12 cellular contexts compared by ENCODE assay signal in the genomic region with DNA sequence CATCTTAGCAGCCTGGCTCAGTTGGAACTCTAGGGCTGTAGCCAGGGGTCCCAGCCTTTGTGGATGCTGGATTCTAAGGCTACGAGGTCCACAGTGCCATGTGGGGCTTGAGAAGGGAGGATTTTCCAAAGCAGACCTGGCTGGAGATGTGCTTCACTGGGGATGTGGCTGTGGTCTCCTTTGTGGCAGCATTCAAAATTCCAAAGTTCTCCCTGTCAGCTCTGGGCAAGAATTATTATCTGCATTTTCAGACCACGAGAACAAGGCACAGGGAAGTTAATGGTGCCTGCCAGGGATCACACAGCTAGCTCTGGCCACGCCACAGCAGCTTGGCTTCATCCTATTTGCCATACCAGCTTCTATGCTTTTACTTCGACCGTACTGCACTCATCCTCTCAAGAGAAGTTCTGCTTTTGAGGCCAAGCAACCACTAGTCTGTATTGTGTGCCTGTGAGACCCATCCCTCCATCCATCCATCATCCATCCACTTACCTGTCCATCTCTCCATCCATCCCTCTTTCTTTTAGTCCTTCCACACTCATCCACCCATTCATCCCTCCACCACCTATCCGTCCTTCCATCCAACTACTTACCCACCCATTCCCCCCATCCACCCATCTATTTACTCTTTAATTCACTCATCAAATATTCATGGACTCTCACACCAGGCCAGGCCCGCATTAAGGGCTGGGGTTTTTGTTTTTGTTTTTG.
A peak's percentile ranks its signal among the peaks of the same experiment; 100 is the strongest.
DNase-seq lines count a peak whose midpoint lies in the region; ATAC-seq and TF ChIP-seq lines count a peak whose summit lies in the region.
"Had no signal": no experiment of that assay in that cellular context is flagged by ENCODE, and none has a peak within 500 bp of the region (broad histone marks: within the 10 kb centered on the region; RNA-seq: fewer than 3 reads in every experiment).

No MANE protein-coding gene starts in this region.

- CTCF ChIA-PET in activated CD4-positive, alpha-beta T cell treated with anti-CD3 and anti-CD28 coated beads, Interleukin-2, amount 10 ng/mL, durations not matched to agents 7 days and 5 days (lab: Charles Lee) = interaction anchor here (0.6 kb wide), 1 partner anchor 36 kb away, joined by 4 read pairs; no protein-coding TSS in a partner anchor
- CTCF ChIA-PET in activated CD8-positive, alpha-beta T cell treated with anti-CD3 and anti-CD28 coated beads for 36 hours (lab: Charles Lee) = interaction anchor here (2.6 kb wide), 1 partner anchor 55 kb away, joined by 10 read pairs; no protein-coding TSS in a partner anchor

- intact Hi-C loops in activated CD8-positive, alpha-beta T cell treated with anti-CD3 and anti-CD28 coated beads for 36 hours (cut with micrococcal nuclease) = no loop called here
- intact Hi-C loops in body of pancreas (cut with DNase I) = no loop called here

- peak overlapping the region in 2 of 3 donors; percentile 58 to 66 for H3K9ac ChIP-seq in skeletal muscle tissue (ENCODE audit: low read depth in 1 of 3, low read length in 3 of 3)

- no peaks in the 10 kb centered on the region for H3K9me3 ChIP-seq in skeletal muscle tissue (ENCODE audit: control insufficient read depth in 3 of 3, low read length in 3 of 3)
- H3K9me3 ChIP-seq in body of pancreas = no peaks in the 10 kb centered on the region

- H3K4me3 ChIP-seq in skeletal muscle tissue (ENCODE audit: low read length in 3 of 3) = no peak overlapping the region
- H3K4me3 ChIP-seq in body of pancreas = no peak overlapping the region
- H3K4me3 ChIP-seq: GM23338 had no signal

- WGBS in body of pancreas, 2 donors = 88 to 89% methylated on average over 6 to 7 of the region's 7 CpGs

- no peak for ATAC-seq in activated CD8-positive, alpha-beta T cell treated with anti-CD3 and anti-CD28 coated beads for 36 hours
- ATAC-seq in body of pancreas (no peak), GM21447 (IDR thresholded peaks at IDR 0.05; ENCODE audit: unreplicated experiment) (no peak)
- ATAC-seq: GM23338 had no signal

- H3K27me3 ChIP-seq in skeletal muscle tissue (ENCODE audit: control insufficient read depth in 3 of 3, insufficient read depth in 3 of 3, low read length in 3 of 3) = no peaks in the 10 kb centered on the region
- H3K27me3 ChIP-seq in body of pancreas = no peaks in the 10 kb centered on the region

- no peaks in the 10 kb centered on the region for H3K27me3 Mint-ChIP-seq in activated CD4-positive, alpha-beta T cell treated with anti-CD3 and anti-CD28 coated beads, Interleukin-2, amount 10 ng/mL, durations not matched to agents 7 days and 5 days
- no peaks in the 10 kb centered on the region for H3K27me3 Mint-ChIP-seq in activated CD8-positive, alpha-beta T cell treated with anti-CD3 and anti-CD28 coated beads for 36 hours
- H3K27me3 Mint-ChIP-seq: dendritic cell treated with granulocyte-macrophage colony-stimulating factor and Interleukin-4, amounts not matched to agents 40 ng/mL and 50 ng/mL, for 4 days had no signal

- TF ChIP-seq POLR2A in body of pancreas (IDR thresholded peaks at IDR 0.05) = no peak

- H3K36me3 Mint-ChIP-seq in activated CD4-positive, alpha-beta T cell treated with anti-CD3 and anti-CD28 coated beads, Interleukin-2, amount 10 ng/mL, durations not matched to agents 7 days and 5 days (ENCODE audit: low read depth) = peaks cover 10% of the 10 kb centered on the region
- peaks cover 6% of the 10 kb centered on the region for H3K36me3 Mint-ChIP-seq in activated CD8-positive, alpha-beta T cell treated with anti-CD3 and anti-CD28 coated beads for 36 hours (ENCODE audit: low read depth)

- H3K4me3 Mint-ChIP-seq in activated CD4-positive, alpha-beta T cell treated with anti-CD3 and anti-CD28 coated beads, Interleukin-2, amount 10 ng/mL, durations not matched to agents 7 days and 5 days = no peak overlapping the region
- H3K4me3 Mint-ChIP-seq in activated CD8-positive, alpha-beta T cell treated with anti-CD3 and anti-CD28 coated beads for 36 hours = no peak overlapping the region
- H3K4me3 Mint-ChIP-seq: dendritic cell treated with granulocyte-macrophage colony-stimulating factor and Interleukin-4, amounts not matched to agents 40 ng/mL and 50 ng/mL, for 4 days; GM23338 had no signal

- peak overlapping the region; percentile 37 for H3K27ac Mint-ChIP-seq in activated CD4-positive, alpha-beta T cell treated with anti-CD3 and anti-CD28 coated beads, Interleukin-2, amount 10 ng/mL, durations not matched to agents 7 days and 5 days
- H3K27ac Mint-ChIP-seq in activated CD8-positive, alpha-beta T cell treated with anti-CD3 and anti-CD28 coated beads for 36 hours = peak overlapping the region; percentile 18

- peaks cover 74 to 88% (median 86%) of the 10 kb centered on the region in 3 donors for H3K4me1 ChIP-seq in skeletal muscle tissue (ENCODE audit: control insufficient read depth in 3 of 3, insufficient read depth in 3 of 3, low read length in 3 of 3)
- H3K4me1 ChIP-seq in body of pancreas = peaks cover 42% of the 10 kb centered on the region

- POLR2A ChIA-PET in activated CD4-positive, alpha-beta T cell treated with anti-CD3 and anti-CD28 coated beads, Interleukin-2, amount 10 ng/mL, durations not matched to agents 7 days and 5 days (lab: Charles Lee) = no interaction called here
- POLR2A ChIA-PET in activated CD8-positive, alpha-beta T cell treated with anti-CD3 and anti-CD28 coated beads for 36 hours (lab: Charles Lee) = interaction anchor here (1.0 kb wide), 1 partner anchor 10 kb away, joined by 4 read pairs; no protein-coding TSS in a partner anchor

- H3K36me3 ChIP-seq in skeletal muscle tissue (ENCODE audit: control insufficient read depth in 3 of 3, insufficient read depth in 3 of 3, low read length in 3 of 3) (peaks cover 13 to 31% (median 23%) of the 10 kb centered on the region in 3 donors), body of pancreas (replicated peaks in 1 of 2; ENCODE audit: insufficient read depth in 1 of 2, low read depth in 2 of 2) (peaks cover 0 to 10% of the 10 kb centered on the region in 2 donors)

- peaks cover 62% of the 10 kb centered on the region for H3K4me1 Mint-ChIP-seq in activated CD4-positive, alpha-beta T cell treated with anti-CD3 and anti-CD28 coated beads, Interleukin-2, amount 10 ng/mL, durations not matched to agents 7 days and 5 days
- peaks cover 50% of the 10 kb centered on the region for H3K4me1 Mint-ChIP-seq in activated CD8-positive, alpha-beta T cell treated with anti-CD3 and anti-CD28 coated beads for 36 hours (ENCODE audit: low read depth)

- H3K27ac ChIP-seq in skeletal muscle tissue (ENCODE audit: low read depth, low read length) (peak overlapping the region; percentile 88), body of pancreas (no peak overlapping the region)

- no peak for TF ChIP-seq CTCF in activated CD8-positive, alpha-beta T cell treated with anti-CD3 and anti-CD28 coated beads for 36 hours (IDR thresholded peaks at IDR 0.05)
- no peak for TF ChIP-seq CTCF in body of pancreas (IDR thresholded peaks at IDR 0.05)

- H3K9me3 Mint-ChIP-seq in activated CD4-positive, alpha-beta T cell treated with anti-CD3 and anti-CD28 coated beads, Interleukin-2, amount 10 ng/mL, durations not matched to agents 7 days and 5 days = no peaks in the 10 kb centered on the region
- no peaks in the 10 kb centered on the region for H3K9me3 Mint-ChIP-seq in activated CD8-positive, alpha-beta T cell treated with anti-CD3 and anti-CD28 coated beads for 36 hours
- H3K9me3 Mint-ChIP-seq: dendritic cell treated with granulocyte-macrophage colony-stimulating factor and Interleukin-4, amounts not matched to agents 40 ng/mL and 50 ng/mL, for 4 days; GM23338 had no signal

- DNase-seq in activated CD4-positive, alpha-beta T cell treated with anti-CD3 and anti-CD28 coated beads, Interleukin-2, amount 10 ng/mL, durations not matched to agents 7 days and 5 days = no peak
- no peak for DNase-seq in activated CD4-positive, alpha-beta T cell treated with anti-CD3 and anti-CD28 coated beads, Interleukin-2, amount 50 U/mL, for 48 hours
- no peak for DNase-seq in activated CD8-positive, alpha-beta T cell treated with anti-CD3 and anti-CD28 coated beads for 36 hours
- DNase-seq in kidney glomerular epithelial cell (lab: John Stamatoyannopoulos, UW) = peak; percentile 14
- no peak for DNase-seq in body of pancreas
- no peak for DNase-seq in central memory CD4-positive, alpha-beta T cell
- DNase-seq: 8988T, NCI-H1694 had no signal
